In genomic region chr3:197480320-197480719, GRCh38 we compare ENCODE assay signal across 22 cellular contexts.
DNase-seq lines count a peak whose midpoint lies in the region; ATAC-seq, FAIRE-seq and TF ChIP-seq lines count a peak whose summit lies in the region.
"Had no signal": no experiment of that assay in that cellular context is flagged by ENCODE, and none has a peak within 500 bp of the region (broad histone marks: within the 10 kb centered on the region; RNA-seq: fewer than 3 reads in every experiment).

No MANE protein-coding gene starts in this region.

- no peak overlapping the region for H2BK15ac ChIP-seq in H1 (ENCODE audit: low read length)

- H4K20me1 ChIP-seq in HepG2 (ENCODE audit: insufficient read depth, low read length) = no peaks in the 10 kb centered on the region
- H4K20me1 ChIP-seq in H1 (replicated peaks in 1 of 2; ENCODE audit: control insufficient read depth in 1 of 2, insufficient read depth in 2 of 2, low read length in 2 of 2) = no peaks in the 10 kb centered on the region
- H4K20me1 ChIP-seq: BLaER1 treated with 17β-estradiol and CSF1 and Interleukin-3, amounts not matched to agents 10 nM and 100 nM had no signal

- H3K4me1 Mint-ChIP-seq in osteocyte (ENCODE audit: unreplicated experiment) = peaks cover 40% of the 10 kb centered on the region
- H3K4me1 Mint-ChIP-seq: CD14-positive monocyte; CD8-positive, alpha-beta memory T cell had no signal

- H3K4me3 Mint-ChIP-seq in osteocyte (ENCODE audit: unreplicated experiment) = no peak overlapping the region
- H3K4me3 Mint-ChIP-seq: CD4-positive, alpha-beta T cell; CD8-positive, alpha-beta memory T cell; H9; HFFc6 had no signal

- no peak overlapping the region for H3K14ac ChIP-seq in H1 (ENCODE audit: insufficient read length)

- H3K4me2 ChIP-seq in HepG2 (ENCODE audit: low read depth, low read length) (no peak overlapping the region), H1 (ENCODE audit: insufficient read depth in 1 of 2, low read depth in 2 of 2, low read length in 2 of 2) (no peak overlapping the region)
- H3K4me2 ChIP-seq: BLaER1 treated with 17β-estradiol and CSF1 and Interleukin-3, amounts not matched to agents 10 nM and 100 nM had no signal

- H3K9ac ChIP-seq in HepG2 (ENCODE audit: insufficient read depth, low read depth, low read length) = no peak overlapping the region
- H3K9ac ChIP-seq in H1 (replicated peaks in 1 of 4; ENCODE audit: extremely low read depth in 1 of 4, low read depth in 3 of 4, low read length in 3 of 4) = no peak overlapping the region
- H3K9ac ChIP-seq: BLaER1 treated with 17β-estradiol and CSF1 and Interleukin-3, amounts not matched to agents 10 nM and 100 nM had no signal

- peaks cover 0 to 26% (median 7%) of the 10 kb centered on the region in 4 donors for H3K4me1 ChIP-seq in right lobe of liver
- H3K4me1 ChIP-seq in HepG2 (ENCODE audit: insufficient read depth, low read length) = peaks cover 27% of the 10 kb centered on the region
- peaks cover 0 to 10% (median 1%) of the 10 kb centered on the region in 4 experiments; a peak in 3 of 7 replicates for H3K4me1 ChIP-seq in H1 (replicated peaks in 1 of 4; ENCODE audit: control insufficient read depth in 3 of 4, insufficient read depth in 4 of 4, low read length in 3 of 4)
- H3K4me1 ChIP-seq: BLaER1 treated with 17β-estradiol and CSF1 and Interleukin-3, amounts not matched to agents 10 nM and 100 nM had no signal

- POLR2A ChIA-PET in HepG2 (lab: Yijun Ruan, JAX) (no interaction called here), H1 (lab: Charles Lee; ENCODE audit: partially characterized antibody) (interaction anchor here (1.1 kb wide), 1 partner anchor 12 kb away, joined by 4 read pairs; no protein-coding TSS in a partner anchor)

- CTCF ChIA-PET in HepG2 (lab: Yijun Ruan, JAX; ENCODE audit: low intra/inter-chr PET ratio, low total read pairs) (no interaction called here), H1 (lab: Charles Lee; ENCODE audit: partially characterized antibody) (interaction anchor here (1.3 to 2.4 kb wide), 4 partner anchors 10 to 223 kb away, joined by 5 to 8 read pairs (median 6); no protein-coding TSS in a partner anchor)

- H3K56ac ChIP-seq in H1 (replicated peaks; ENCODE audit: insufficient read length, low read depth, low read length) = no peak overlapping the region

- H3K36me3 Mint-ChIP-seq in osteocyte (ENCODE audit: unreplicated experiment) = no peaks in the 10 kb centered on the region
- H3K36me3 Mint-ChIP-seq: CD14-positive monocyte; CD8-positive, alpha-beta memory T cell had no signal

- no peak overlapping the region for H4K91ac ChIP-seq in H1 (replicated peaks; ENCODE audit: insufficient read length, low read length)

- H3K27ac ChIP-seq in right lobe of liver (no peak overlapping the region), HepG2 (ENCODE audit: extremely low read length, insufficient read depth, low read length) (no peak overlapping the region), H1 (ENCODE audit: low read depth, low read length) (no peak overlapping the region)
- H3K27ac ChIP-seq: 22Rv1; BLaER1 treated with 17β-estradiol and CSF1 and Interleukin-3, amounts not matched to agents 10 nM and 100 nM had no signal

- in situ Hi-C loops in HepG2 (cut with HindIII; ENCODE audit: extremely low pct_ligation_motif_present, low pct_unique_long_range_greater_than_20kb) = no loop called here

- TF ChIP-seq POLR2A in right lobe of liver (IDR thresholded peaks at IDR 0.05) = no peak
- no peak for TF ChIP-seq POLR2A in HepG2 (IDR thresholded peaks at IDR 0.05; ENCODE audit: insufficient read depth in 1 of 2, low read depth in 2 of 2, low read length in 2 of 2)
- no peak for TF ChIP-seq POLR2A in H1 (IDR thresholded peaks at IDR 0.05; ENCODE audit: control extremely low read depth in 1 of 2, low read depth in 2 of 2, low read length in 2 of 2)

- H3K23me2 ChIP-seq in H1 (ENCODE audit: low read depth, low read length) = no peaks in the 10 kb centered on the region

- 47% methylated on average over 3 of the region's 3 CpGs for WGBS in right lobe of liver (ENCODE audit: insufficient coverage, low coverage, low lambda C conversion rate, missing lambda C conversion rate)
- WGBS in HepG2 (ENCODE audit: low lambda C conversion rate) = 82% methylated on average over 3 of the region's 3 CpGs
- WGBS in H1 (ENCODE audit: extremely low coverage in 1 of 2, insufficient coverage in 1 of 2, insufficient read length in 1 of 2, insufficient replicate concordance in 2 of 2, low coverage in 1 of 2, low lambda C conversion rate in 2 of 2, missing lambda C conversion rate in 1 of 2), 2 experiments = 89% methylated on average over 3 of the region's 3 CpGs; no CpG with 5 or more reads in 1 of the 2 experiments

- ATAC-seq in right lobe of liver = peak; percentile 67 to 78 (median 74)
- no peak for ATAC-seq in HepG2
- ATAC-seq in HG02885 (IDR thresholded peaks at IDR 0.05; ENCODE audit: poor library complexity, unreplicated experiment) = no peak
- ATAC-seq: HCT116 had no signal

- TF ChIP-seq RAD21 in HepG2 (CRISPR knock-in tag; IDR thresholded peaks at IDR 0.05) = no peak
- TF ChIP-seq RAD21 in H1 (IDR thresholded peaks at IDR 0.05 in 1 of 2, conservative IDR thresholded peaks at IDR 0.05 in 1 of 2; ENCODE audit: low read depth in 2 of 2, low read length in 2 of 2) = no peak

- no peak for TF ChIP-seq EP300 in HepG2 (IDR thresholded peaks at IDR 0.05; ENCODE audit: low read depth in 2 of 2, low read length in 2 of 2)
- no peak for TF ChIP-seq EP300 in HepG2 (CRISPR knock-in tag; IDR thresholded peaks at IDR 0.05; ENCODE audit: borderline replicate concordance)
- TF ChIP-seq EP300 in H1 (IDR thresholded peaks at IDR 0.05; ENCODE audit: borderline replicate concordance in 1 of 2, low read depth in 2 of 2, low read length in 2 of 2) = no peak

- no peak for TF ChIP-seq CTCF in right lobe of liver (IDR thresholded peaks at IDR 0.05)
- no peak for TF ChIP-seq CTCF in HepG2 (CRISPR knock-in tag; IDR thresholded peaks at IDR 0.05)
- no peak for TF ChIP-seq CTCF in H1 (IDR thresholded peaks at IDR 0.05; ENCODE audit: control extremely low read depth in 1 of 3, insufficient read depth in 1 of 3, low read depth in 1 of 3, low read length in 3 of 3)
- no peak for TF ChIP-seq CTCF in osteocyte (IDR thresholded peaks at IDR 0.05)

- intact Hi-C loops in right lobe of liver (cut with DNase I) = no loop called here
- intact Hi-C loops in HepG2 (cut with micrococcal nuclease; ENCODE audit: unreplicated experiment) = no loop called here

- peaks cover 3% of the 10 kb centered on the region for H3K9me3 Mint-ChIP-seq in osteocyte (ENCODE audit: unreplicated experiment)
- H3K9me3 Mint-ChIP-seq: CD4-positive, alpha-beta T cell; H9; HFFc6 had no signal

- no peak overlapping the region for H2BK5ac ChIP-seq in H1 (ENCODE audit: low read depth, low read length)

- H3K79me1 ChIP-seq in H1 (ENCODE audit: low read depth, low read length) = no peaks in the 10 kb centered on the region

- H3K9me3 ChIP-seq in right lobe of liver (no peaks in the 10 kb centered on the region), HepG2 (ENCODE audit: low read length) (no peaks in the 10 kb centered on the region), H1 (ENCODE audit: insufficient read depth in 2 of 2, low read depth in 1 of 2, low read length in 1 of 2) (no peaks in the 10 kb centered on the region)
- H3K9me3 ChIP-seq: BE2C; BLaER1 treated with 17β-estradiol and CSF1 and Interleukin-3, amounts not matched to agents 10 nM and 100 nM had no signal

- no peak overlapping the region for H4K5ac ChIP-seq in H1 (ENCODE audit: insufficient read length, low read depth, low read length)

- H3K18ac ChIP-seq in H1 (ENCODE audit: extremely low read depth, low read length) = no peak overlapping the region

- no TSS peak for BruUV-seq in HepG2 (replicated peaks; lab: Mats Ljungman, UMichigan)

- no peaks in the 10 kb centered on the region for H3K36me3 ChIP-seq in right lobe of liver
- no peaks in the 10 kb centered on the region for H3K36me3 ChIP-seq in HepG2 (replicated peaks in 1 of 2; ENCODE audit: control insufficient read depth in 1 of 2, insufficient read depth in 2 of 2, low read length in 2 of 2)
- H3K36me3 ChIP-seq in H1 (ENCODE audit: control insufficient read depth in 2 of 4, insufficient read depth in 4 of 4, low read length in 3 of 4) = no peaks in the 10 kb centered on the region
- H3K36me3 ChIP-seq: BE2C; BLaER1 treated with 17β-estradiol and CSF1 and Interleukin-3, amounts not matched to agents 10 nM and 100 nM had no signal

- H3K4ac ChIP-seq in H1 (replicated peaks; ENCODE audit: insufficient read length, low read depth, low read length) = no peak overlapping the region

- FAIRE-seq in HepG2 (lab: Jason Lieb, UNC) (no peak), H1 (lab: Jason Lieb, UNC) (no peak)
- FAIRE-seq: A204.1, GM12891, GM18507 had no signal

- peak overlapping the region; percentile 96 for H3K27ac Mint-ChIP-seq in osteocyte (ENCODE audit: unreplicated experiment)
- H3K27ac Mint-ChIP-seq: CD4-positive, alpha-beta T cell; CD8-positive, alpha-beta memory T cell had no signal

- no peak overlapping the region for H3K4me3 ChIP-seq in right lobe of liver
- H3K4me3 ChIP-seq in HepG2 (replicated peaks in 1 of 3; ENCODE audit: insufficient read depth in 1 of 3, low read depth in 2 of 3, low read length in 3 of 3) = no peak overlapping the region
- no peak overlapping the region for H3K4me3 ChIP-seq in H1 (ENCODE audit: extremely low read depth in 1 of 4, insufficient read depth in 2 of 4, low read depth in 3 of 4, low read length in 4 of 4)
- H3K4me3 ChIP-seq: BLaER1 treated with 17β-estradiol and CSF1 and Interleukin-3, amounts not matched to agents 10 nM and 100 nM had no signal

- no peak overlapping the region for H2AK5ac ChIP-seq in H1 (ENCODE audit: low read depth, low read length)

- H2AFZ ChIP-seq in HepG2 (ENCODE audit: low read length) (no peak overlapping the region), H1 (ENCODE audit: low read length) (no peak overlapping the region)

- no peak overlapping the region for H3K23ac ChIP-seq in H1 (ENCODE audit: insufficient read length)

- H3K79me2 ChIP-seq in HepG2 (ENCODE audit: insufficient read depth, low read length) = no peaks in the 10 kb centered on the region
- H3K79me2 ChIP-seq in H1 (ENCODE audit: control insufficient read depth in 1 of 2, insufficient read depth in 2 of 2, low read length in 2 of 2) = no peaks in the 10 kb centered on the region

- H3K27me3 Mint-ChIP-seq in osteocyte (ENCODE audit: unreplicated experiment) = no peaks in the 10 kb centered on the region

- H2BK20ac ChIP-seq in H1 (ENCODE audit: low read length) = peak overlapping the region; percentile 91; the same call in 1 of the 2 replicates

- H3K27me3 ChIP-seq in right lobe of liver (no peaks in the 10 kb centered on the region), HepG2 (ENCODE audit: control insufficient read depth in 1 of 2, insufficient read depth in 2 of 2, low read length in 2 of 2) (no peaks in the 10 kb centered on the region), H1 (replicated peaks in 1 of 4; ENCODE audit: control insufficient read depth in 3 of 4, extremely low read depth in 1 of 4, insufficient read depth in 3 of 4, low read length in 3 of 4) (no peaks in the 10 kb centered on the region; a peak in 1 of 7 replicates)
- H3K27me3 ChIP-seq: BE2C; BLaER1 treated with 17β-estradiol and CSF1 and Interleukin-3, amounts not matched to agents 10 nM and 100 nM had no signal

- no peak overlapping the region for H2BK12ac ChIP-seq in H1 (ENCODE audit: low read depth, low read length)

- H4K8ac ChIP-seq in H1 (ENCODE audit: extremely low read depth, insufficient read depth, low read length) = no peak overlapping the region

- DNase-seq in right lobe of liver (peak in 2 of 3 donors; percentile 41 to 59), HepG2 (ENCODE audit: low spot score) (no peak), H1 (ENCODE audit: low read depth in 1 of 2, low spot score in 2 of 2) (no peak), osteocyte (ENCODE audit: extremely low spot score, unreplicated experiment) (no peak), NCI-H2171 (lab: John Stamatoyannopoulos, UW) (no peak), HuH-7 (ENCODE audit: low spot score) (no peak)
- DNase-seq: BE2C; CD4-positive, alpha-beta T cell; CD8-positive, alpha-beta memory T cell; DMS53; DMS79 treated with DMSO at 0.1 percent for 48 hours; GF-D8; H9; HFFc6 had no signal

- H2BK120ac ChIP-seq in H1 (replicated peaks; ENCODE audit: low read depth, low read length) = no peak overlapping the region

Comparison
In these comparisons a context has a peak if more than half of its experiments do, and no peak if none do; other contexts are left out.
1. ATAC-seq: peak in right lobe of liver (4 of 4); none in HepG2 (single experiment) and HG02885 (single experiment).
2. DNase-seq: peak in right lobe of liver (2 of 3); none in HepG2 (single experiment), H1 (0 of 2), osteocyte (single experiment), NCI-H2171 (single experiment) and HuH-7 (single experiment).